ENCODE assay signal across 34 cellular contexts in genomic region chr3:12279591-12280326, GRCh38. TPM values are rescaled to one million over a fixed set of nuclear protein-coding genes. Genes with fewer than 3 reads are reported as not detected.
"Had no signal": no experiment of that assay in that cellular context is flagged by ENCODE, and none has a peak within 500 bp of the region (broad histone marks: within the 10 kb centered on the region; RNA-seq: fewer than 3 reads in every experiment).

No MANE protein-coding gene starts in this region.

- H3K27ac ChIP-seq: brain microvascular endothelial cell, Peyer's patch, VCaP had no signal

- H3K27ac Mint-ChIP-seq: activated B cell treated with CpG ODN at 0.5 μM for 24 hours; activated CD4-positive, alpha-beta memory T cell treated with anti-CD3 and anti-CD28 coated beads, Interleukin-2, amount 10 ng/mL, durations not matched to agents 7 days and 5 days; activated CD8-positive, alpha-beta memory T cell treated with anti-CD3 and anti-CD28 coated beads, Interleukin-2, amount 10 ng/mL, durations not matched to agents 7 days and 5 days; activated naive CD8-positive, alpha-beta T cell treated with anti-CD3 and anti-CD28 coated beads for 36 hours had no signal

- H3K4me3 ChIP-seq: Peyer's patch had no signal

- DNase-seq: activated B cell treated with CpG ODN at 0.5 μM for 24 hours; activated CD4-positive, alpha-beta memory T cell treated with anti-CD3 and anti-CD28 coated beads, Interleukin-2, amount 10 ng/mL, durations not matched to agents 7 days and 5 days; activated CD4-positive, alpha-beta T cell treated with anti-CD3 and anti-CD28 coated beads for 4 hours; activated CD4-positive, alpha-beta T cell treated with anti-CD3 and anti-CD28 coated beads, Interleukin-2, amount 50 U/mL, for 1 hour; activated CD4-positive, CD25-positive, alpha-beta regulatory T cell treated with anti-CD3 and anti-CD28 coated beads, Interleukin-2, amount 50 U/mL, for 72 hours; activated CD8-positive, alpha-beta memory T cell treated with anti-CD3 and anti-CD28 coated beads for 24 hours; activated CD8-positive, alpha-beta memory T cell treated with anti-CD3 and anti-CD28 coated beads, Interleukin-2, amount 10 ng/mL, durations not matched to agents 7 days and 5 days; activated CD8-positive, alpha-beta memory T cell treated with anti-CD3 and anti-CD28 coated beads, Interleukin-2, amount 50 U/mL, for 48 hours; activated effector memory CD4-positive, alpha-beta T cell treated with Interleukin-2 at 50 U/mL for 16 hours; activated naive CD4-positive, alpha-beta T cell treated with anti-CD3 and anti-CD28 coated beads, Interleukin-2, amount 50 U/mL, for 16 hours; activated naive CD8-positive, alpha-beta T cell treated with anti-CD3 and anti-CD28 coated beads for 36 hours; activated T-cell treated with anti-CD3 and anti-CD28 coated beads, Interleukin-2, amount 50 U/mL, for 48 hours; amniotic stem cell; aorta; brain microvascular endothelial cell; central memory CD4-positive, alpha-beta T cell; MM.1S; NCI-H1092 treated with DMSO at 0.1 percent for 48 hours; NCI-H146; NCI-H187; NCI-H2029 treated with DMSO at 0.1 percent for 48 hours; NCI-H2107; NCI-H2171; NCI-H510A; NCI-H69; NCI-H82; Peyer's patch; RPMI8226; SIG-M5; SW 1271; T-helper 1 cell; T-helper 2 cell; T-helper 9 cell had no signal

- H3K4me1 Mint-ChIP-seq: activated B cell treated with CpG ODN at 0.5 μM for 24 hours; activated CD4-positive, alpha-beta memory T cell treated with anti-CD3 and anti-CD28 coated beads, Interleukin-2, amount 10 ng/mL, durations not matched to agents 7 days and 5 days; activated CD8-positive, alpha-beta memory T cell treated with anti-CD3 and anti-CD28 coated beads, Interleukin-2, amount 10 ng/mL, durations not matched to agents 7 days and 5 days; activated naive CD8-positive, alpha-beta T cell treated with anti-CD3 and anti-CD28 coated beads for 36 hours had no signal

- H3K4me1 ChIP-seq: Peyer's patch had no signal

- H3K36me3 ChIP-seq: brain microvascular endothelial cell, Peyer's patch had no signal

- ATAC-seq: activated CD8-positive, alpha-beta memory T cell treated with anti-CD3 and anti-CD28 coated beads, Interleukin-2, amount 10 ng/mL, durations not matched to agents 7 days and 5 days had no signal

- H3K36me3 Mint-ChIP-seq: activated CD8-positive, alpha-beta memory T cell treated with anti-CD3 and anti-CD28 coated beads, Interleukin-2, amount 10 ng/mL, durations not matched to agents 7 days and 5 days; activated naive CD8-positive, alpha-beta T cell treated with anti-CD3 and anti-CD28 coated beads for 36 hours had no signal

- H3K27me3 ChIP-seq: brain microvascular endothelial cell, Peyer's patch had no signal

- H3K9me3 ChIP-seq: Peyer's patch had no signal

- H3K9me3 Mint-ChIP-seq: activated CD4-positive, alpha-beta memory T cell treated with anti-CD3 and anti-CD28 coated beads, Interleukin-2, amount 10 ng/mL, durations not matched to agents 7 days and 5 days; activated naive CD8-positive, alpha-beta T cell treated with anti-CD3 and anti-CD28 coated beads for 36 hours had no signal

- H3K4me3 Mint-ChIP-seq: activated B cell treated with CpG ODN at 0.5 μM for 24 hours; activated CD4-positive, alpha-beta memory T cell treated with anti-CD3 and anti-CD28 coated beads, Interleukin-2, amount 10 ng/mL, durations not matched to agents 7 days and 5 days; activated CD8-positive, alpha-beta memory T cell treated with anti-CD3 and anti-CD28 coated beads, Interleukin-2, amount 10 ng/mL, durations not matched to agents 7 days and 5 days; activated naive CD8-positive, alpha-beta T cell treated with anti-CD3 and anti-CD28 coated beads for 36 hours had no signal

RNA-seq across cellular contexts. Expression of gene PPARG, which starts 9.1 kb away (rescaled TPM):
- total RNA-seq: activated B cell treated with CpG ODN at 0.5 μM for 24 hours had no signal
